Comparison of ENCODE assay signal across 8 cellular contexts in the genomic region with DNA sequence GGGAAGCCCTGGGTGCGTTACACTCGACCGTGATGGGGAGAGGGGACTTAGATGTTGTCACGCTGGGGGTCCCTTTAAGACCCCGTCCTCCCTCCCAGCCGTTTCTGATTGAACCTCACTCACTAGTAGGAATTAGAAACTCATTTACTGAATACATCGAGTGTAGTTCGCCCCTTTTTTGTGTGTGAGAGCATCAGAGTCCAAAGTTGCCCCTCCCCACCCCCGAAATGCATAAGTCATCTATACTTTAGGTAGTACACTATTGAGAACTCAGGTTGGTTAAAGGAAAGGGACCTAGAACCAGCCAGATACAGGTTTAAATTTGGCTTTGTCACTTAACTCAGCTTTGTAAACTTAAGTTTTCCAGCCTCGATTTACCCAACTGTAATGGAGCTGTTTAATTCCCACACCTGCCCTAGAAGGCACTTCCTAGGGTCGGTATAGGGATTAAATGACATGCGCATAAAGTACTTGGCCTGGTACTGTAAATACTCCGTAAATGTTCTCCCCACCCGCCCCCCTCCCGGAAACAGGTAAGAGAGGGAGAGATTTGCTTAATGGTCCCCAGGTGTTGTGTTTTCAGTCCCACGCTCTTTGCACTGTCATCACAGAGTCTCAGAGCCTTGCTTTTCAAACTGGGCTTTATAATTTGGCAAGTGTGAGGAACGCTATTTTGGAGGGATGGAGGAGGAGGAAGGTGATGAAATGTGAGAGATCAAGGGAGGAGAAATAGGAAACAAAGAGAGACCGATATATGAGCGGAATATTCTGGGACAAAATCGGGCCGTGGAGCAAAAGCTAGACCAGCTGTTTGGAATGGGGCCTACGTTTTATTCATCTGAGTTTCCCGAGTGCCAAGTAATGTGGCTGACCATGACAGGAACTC. TPM values are rescaled to one million over a fixed set of nuclear protein-coding genes. Genes with fewer than 3 reads are reported as not detected.
DNase-seq lines count a peak whose midpoint lies in the region; ATAC-seq, FAIRE-seq and TF ChIP-seq lines count a peak whose summit lies in the region.

No MANE protein-coding gene starts in this region.

- peaks cover 33% of the 10 kb centered on the region for H3K4me1 Mint-ChIP-seq in activated naive CD4-positive, alpha-beta T cell treated with anti-CD3 and anti-CD28 coated beads for 36 hours (ENCODE audit: low read depth)

- H3K4me1 ChIP-seq in pancreas: peaks cover 7 to 12% (median 12%) of the 10 kb centered on the region in 3 donors

- ATAC-seq in pancreas (no peak), HG03139 (IDR thresholded peaks at IDR 0.05; ENCODE audit: unreplicated experiment) (no peak)

- peak overlapping the region; percentile 94 for H3K4me3 Mint-ChIP-seq in activated naive CD4-positive, alpha-beta T cell treated with anti-CD3 and anti-CD28 coated beads for 36 hours

- H3K27ac Mint-ChIP-seq in activated naive CD4-positive, alpha-beta T cell treated with anti-CD3 and anti-CD28 coated beads for 36 hours: peak overlapping the region; percentile 88

- FAIRE-seq in pancreas (lab: Jason Lieb, UNC): no peak

- intact Hi-C loops in activated naive CD4-positive, alpha-beta T cell treated with anti-CD3 and anti-CD28 coated beads for 36 hours (cut with micrococcal nuclease): loop anchor here (2.0 to 10.0 kb wide), 3 partner anchors 210 to 1628 kb away; a partner anchor contains a TSS
- intact Hi-C loops in pancreas (cut with DNase I): loop anchor here in 2 of 3 donors (5.0 to 10.0 kb wide), 4 partner anchors 192 to 502 kb away; no protein-coding TSS in a partner anchor

- H3K9me3 Mint-ChIP-seq in activated naive CD4-positive, alpha-beta T cell treated with anti-CD3 and anti-CD28 coated beads for 36 hours: no peaks in the 10 kb centered on the region

- CTCF ChIA-PET in activated naive CD4-positive, alpha-beta T cell treated with anti-CD3 and anti-CD28 coated beads for 36 hours (lab: Charles Lee): interaction anchor here (0.6 to 5.0 kb wide), 36 partner anchors 12 to 1036 kb away, joined by 3 to 91 read pairs (median 4); a partner anchor contains a TSS

- DNase-seq in activated naive CD4-positive, alpha-beta T cell treated with anti-CD3 and anti-CD28 coated beads for 36 hours: peak; percentile 29
- no peak for DNase-seq in activated naive CD4-positive, alpha-beta T cell (lab: John Stamatoyannopoulos, UW)
- DNase-seq in SK-N-DZ (ENCODE audit: low spot score): peak; percentile 17
- no peak for DNase-seq in epithelial cell of prostate (ENCODE audit: low read depth, low spot score)
- no peak for DNase-seq in pancreas
- DNase-seq in Ammon's horn (ENCODE audit: low spot score): no peak
- DNase-seq in NCI-H1694 treated with DMSO at 0.1 percent for 48 hours (lab: John Stamatoyannopoulos, UW): no peak

- 1 to 2% methylated on average over 21 to 23 of the region's 23 CpGs for WGBS in pancreas, 2 donors

- H3K36me3 ChIP-seq in pancreas: peaks cover 0 to 28% (median 11%) of the 10 kb centered on the region in 3 donors

- no peaks in the 10 kb centered on the region for H3K9me3 ChIP-seq in pancreas

- H3K27me3 ChIP-seq in pancreas: no peaks in the 10 kb centered on the region

- H3K27me3 Mint-ChIP-seq in activated naive CD4-positive, alpha-beta T cell treated with anti-CD3 and anti-CD28 coated beads for 36 hours (ENCODE audit: low read depth): no peaks in the 10 kb centered on the region

- no peak for TF ChIP-seq CTCF in pancreas (IDR thresholded peaks at IDR 0.05)

- H3K36me3 Mint-ChIP-seq in activated naive CD4-positive, alpha-beta T cell treated with anti-CD3 and anti-CD28 coated beads for 36 hours (ENCODE audit: low read depth): peaks cover 6% of the 10 kb centered on the region

- peak overlapping the region; percentile 91 to 100 (median 99) for H3K4me3 ChIP-seq in pancreas

- H3K27ac ChIP-seq in epithelial cell of prostate: peak overlapping the region; percentile 77
- peak overlapping the region; percentile 92 to 98 (median 94) for H3K27ac ChIP-seq in pancreas

RNA-seq across cellular contexts. Expression of a gene that starts 0.9 kb away (rescaled TPM):
- total RNA-seq in activated naive CD4-positive, alpha-beta T cell treated with anti-CD3 and anti-CD28 coated beads for 36 hours: 10 to 100 TPM; 17.5 to 18.6 TPM
- 45.6 and 49.8 TPM in 2 replicates for polyA plus RNA-seq in SK-N-DZ (2014; cell fraction: cytosol; rRNA removed)
- polyA plus RNA-seq in SK-N-DZ (2014; cell fraction: nucleus; rRNA removed): 43.6 and 65.0 TPM in 2 replicates
- 10 to 100 TPM; 12.5 to 26.8 (median 15.4) TPM for total RNA-seq in pancreas
- polyA plus RNA-seq in pancreas: 10 to 100 TPM; 10.6 to 14.8 TPM

RNA-seq across cellular contexts. Expression of a gene that starts 4.5 kb away (rescaled TPM):
- 10 to 100 TPM; 49.1 to 49.2 TPM for total RNA-seq in activated naive CD4-positive, alpha-beta T cell treated with anti-CD3 and anti-CD28 coated beads for 36 hours
- polyA plus RNA-seq in SK-N-DZ (2014; cell fraction: cytosol; rRNA removed): 10.3 and 12.1 TPM in 2 replicates
- 15.9 and 28.0 TPM in 2 replicates for polyA plus RNA-seq in SK-N-DZ (2014; cell fraction: nucleus; rRNA removed)
- 10 to 100 TPM in 4 of 6 donors, 1 to 10 TPM in 2; 8.9 to 21.0 (median 12.5) TPM for total RNA-seq in pancreas
- polyA plus RNA-seq in pancreas: 10 to 100 TPM in 1 of 2 donors, 1 to 10 TPM in 1; 7.9 to 11.1 TPM

Comparison
In these comparisons a context has a peak if more than half of its experiments do, and no peak if none do; other contexts are left out.
1. DNase-seq: peak in activated naive CD4-positive, alpha-beta T cell treated with anti-CD3 and anti-CD28 coated beads for 36 hours (single experiment) and SK-N-DZ (single experiment); none in activated naive CD4-positive, alpha-beta T cell (0 of 4), epithelial cell of prostate (single experiment), pancreas (0 of 6), Ammon's horn (single experiment) and NCI-H1694 treated with DMSO at 0.1 percent for 48 hours (single experiment).